In genomic region chr1:167120899-167121298, GRCh38 we compare ENCODE assay signal across 1 cellular context.
TF ChIP-seq lines count a peak whose summit lies in the region.

No MANE protein-coding gene starts in this region.

TF ChIP-seq in GM12878, 131 proteins besides CTCF, POLR2A, EP300 and RAD21:
- TF ChIP-seq SMC3 (IDR thresholded peaks at IDR 0.05; ENCODE audit: borderline replicate concordance, low read length) (no peak), GABPA (IDR thresholded peaks at IDR 0.05; ENCODE audit: low read depth) (no peak), STAT1 (conservative IDR thresholded peaks at IDR 0.05) (no peak), WRNIP1 (IDR thresholded peaks at IDR 0.05; ENCODE audit: borderline replicate concordance, low read depth, low read length) (no peak), SMAD1 (IDR thresholded peaks at IDR 0.05; ENCODE audit: low read depth, partially characterized antibody) (no peak), CBX5 (IDR thresholded peaks at IDR 0.05; ENCODE audit: low read depth) (no peak), MEF2A (IDR thresholded peaks at IDR 0.05; ENCODE audit: insufficient read depth, low read depth, low read length) (no peak), SIX5 (IDR thresholded peaks at IDR 0.05; ENCODE audit: low read depth, low read length, severe bottlenecking) (no peak), SMAD5 (IDR thresholded peaks at IDR 0.05; ENCODE audit: low read depth) (no peak)
